9 cellular contexts compared by ENCODE assay signal in genomic region chr2:18273205-18273604, GRCh38.
"Had no signal": no experiment of that assay in that cellular context is flagged by ENCODE, and none has a peak within 500 bp of the region (broad histone marks: within the 10 kb centered on the region; RNA-seq: fewer than 3 reads in every experiment).

No MANE protein-coding gene starts in this region.

- H3K4me1 Mint-ChIP-seq: IgD-negative memory B cell had no signal

- H3K27ac Mint-ChIP-seq: HFFc6, IgD-negative memory B cell had no signal

- H3K27me3 Mint-ChIP-seq: IgD-negative memory B cell had no signal

- H3K9me3 Mint-ChIP-seq: HFFc6, IgD-negative memory B cell had no signal

- H3K36me3 ChIP-seq: HAP-1 had no signal

- DNase-seq: GM23248, GOT3, H7, HFFc6 had no signal

- H3K36me3 Mint-ChIP-seq: IgD-negative memory B cell had no signal

- H3K27ac ChIP-seq: GM23248, HL-60 had no signal

- H3K4me3 ChIP-seq: GM23248, HAP-1 had no signal

- H3K4me3 Mint-ChIP-seq: HFFc6, IgD-negative memory B cell had no signal

- ATAC-seq: HCT116, HepG2 had no signal
